ENCODE assay signal across 12 cellular contexts in the genomic region with DNA sequence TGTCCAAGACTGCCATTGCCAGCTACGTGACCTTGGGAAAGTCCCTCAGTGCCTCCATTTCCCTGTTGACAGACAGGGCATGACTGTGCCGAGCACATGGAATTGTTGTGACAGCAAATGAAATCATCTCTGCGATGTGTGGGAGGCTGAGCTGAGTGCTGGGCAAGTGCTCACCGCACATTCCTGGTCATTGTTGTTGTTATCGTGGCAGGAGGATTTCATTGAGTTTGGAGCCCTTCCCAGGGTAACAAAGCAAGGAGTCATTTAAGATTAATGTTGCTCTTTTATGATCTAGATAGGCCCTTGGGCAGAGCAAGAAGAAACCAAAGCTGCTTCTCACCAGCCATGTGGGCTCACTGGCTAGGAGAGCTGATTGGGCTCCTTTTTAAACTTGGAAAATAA. TPM values are rescaled to one million over a fixed set of nuclear protein-coding genes. Genes with fewer than 3 reads are reported as not detected.
DNase-seq lines count a peak whose midpoint lies in the region; ATAC-seq and TF ChIP-seq lines count a peak whose summit lies in the region.
"Had no signal": no experiment of that assay in that cellular context is flagged by ENCODE, and none has a peak within 500 bp of the region (broad histone marks: within the 10 kb centered on the region; RNA-seq: fewer than 3 reads in every experiment).

No MANE protein-coding gene starts in this region.

- H3K27me3 ChIP-seq in prostate gland (replicated peaks; ENCODE audit: insufficient read depth), result no peaks in the 10 kb centered on the region

- no peaks in the 10 kb centered on the region for H3K36me3 ChIP-seq in prostate gland

- in situ Hi-C loops in Caki2 (cut with HindIII; ENCODE audit: low pct_unique_long_range_greater_than_20kb, low sequenced_read_pairs), result no loop called here

- no peaks in the 10 kb centered on the region for H3K36me3 Mint-ChIP-seq in progenitor cell of endocrine pancreas (ENCODE audit: insufficient read depth)

- peak; percentile 85 for DNase-seq in Caki2 (ENCODE audit: low read depth)
- peak; percentile 93 for DNase-seq in fibroblast of peridontal ligament (ENCODE audit: extremely low read depth)
- DNase-seq in prostate gland (ENCODE audit: low spot score), result peak; percentile 71
- no peak for DNase-seq in cerebellum (ENCODE audit: low spot score)
- DNase-seq in progenitor cell of endocrine pancreas (ENCODE audit: low spot score, unreplicated experiment), result no peak
- DNase-seq: hypothalamus, NCI-H187, posterior cingulate gyrus had no signal

- TF ChIP-seq CTCF in prostate gland (IDR thresholded peaks at IDR 0.05), result no peak
- TF ChIP-seq CTCF in progenitor cell of endocrine pancreas (IDR thresholded peaks at IDR 0.05; ENCODE audit: unreplicated experiment), result no peak

- no peaks in the 10 kb centered on the region for H3K9me3 ChIP-seq in prostate gland

- H3K27ac Mint-ChIP-seq in progenitor cell of endocrine pancreas, result no peak overlapping the region
- H3K27ac Mint-ChIP-seq: stimulated activated naive CD8-positive, alpha-beta T cell treated with anti-CD3 and anti-CD28 coated beads, Interleukin-15, Interleukin-2, amounts not matched to agents 100 ng/mL and 50 ng/mL, for 24 hours had no signal

- intact Hi-C loops in prostate gland (cut with DNase I), result no loop called here

- H3K4me3 ChIP-seq in prostate gland, result no peak overlapping the region

- H3K27ac ChIP-seq in prostate gland, result peak overlapping the region; percentile 43 to 55

- H3K9me3 Mint-ChIP-seq in progenitor cell of endocrine pancreas (ENCODE audit: low read depth), result no peaks in the 10 kb centered on the region
- H3K9me3 Mint-ChIP-seq: stimulated activated naive CD8-positive, alpha-beta T cell treated with anti-CD3 and anti-CD28 coated beads, Interleukin-15, Interleukin-2, amounts not matched to agents 100 ng/mL and 50 ng/mL, for 24 hours had no signal

- no peak overlapping the region for H3K4me3 Mint-ChIP-seq in progenitor cell of endocrine pancreas (ENCODE audit: low read depth)
- H3K4me3 Mint-ChIP-seq: stimulated activated naive CD8-positive, alpha-beta T cell treated with anti-CD3 and anti-CD28 coated beads, Interleukin-15, Interleukin-2, amounts not matched to agents 100 ng/mL and 50 ng/mL, for 24 hours had no signal

- peaks cover 3% of the 10 kb centered on the region for H3K4me1 Mint-ChIP-seq in progenitor cell of endocrine pancreas (ENCODE audit: low read depth)

- TF ChIP-seq POLR2A in prostate gland (IDR thresholded peaks at IDR 0.05), result peak; percentile 11

- H3K27me3 Mint-ChIP-seq in progenitor cell of endocrine pancreas, result peaks cover 3% of the 10 kb centered on the region
- H3K27me3 Mint-ChIP-seq: stimulated activated naive CD8-positive, alpha-beta T cell treated with anti-CD3 and anti-CD28 coated beads, Interleukin-15, Interleukin-2, amounts not matched to agents 100 ng/mL and 50 ng/mL, for 24 hours had no signal

- ATAC-seq in SK-N-SH treated with all-trans-retinoic acid at 6 μM for 48 hours (peak; percentile 69), GM19397 (IDR thresholded peaks at IDR 0.05; ENCODE audit: unreplicated experiment) (no peak), HG03139 (IDR thresholded peaks at IDR 0.05; ENCODE audit: unreplicated experiment) (no peak)

- WGBS in prostate gland, result 17% methylated on average over 5 of the region's 5 CpGs

- no peaks in the 10 kb centered on the region for H3K4me1 ChIP-seq in prostate gland (replicated peaks)

TF ChIP-seq in SK-N-SH treated with all-trans-retinoic acid at 6 μM for 48 hours, 23 proteins besides CTCF, POLR2A, EP300 and RAD21:
- TF ChIP-seq ARNTL (CRISPR knock-in tag; IDR thresholded peaks at IDR 0.05; ENCODE audit: borderline replicate concordance, low read depth) (no peak), TOX (CRISPR knock-in tag; IDR thresholded peaks at IDR 0.05; ENCODE audit: borderline replicate concordance) (no peak), ZFP30 (CRISPR knock-in tag; IDR thresholded peaks at IDR 0.05) (no peak)
- TF ChIP-seq, protein P1, sequence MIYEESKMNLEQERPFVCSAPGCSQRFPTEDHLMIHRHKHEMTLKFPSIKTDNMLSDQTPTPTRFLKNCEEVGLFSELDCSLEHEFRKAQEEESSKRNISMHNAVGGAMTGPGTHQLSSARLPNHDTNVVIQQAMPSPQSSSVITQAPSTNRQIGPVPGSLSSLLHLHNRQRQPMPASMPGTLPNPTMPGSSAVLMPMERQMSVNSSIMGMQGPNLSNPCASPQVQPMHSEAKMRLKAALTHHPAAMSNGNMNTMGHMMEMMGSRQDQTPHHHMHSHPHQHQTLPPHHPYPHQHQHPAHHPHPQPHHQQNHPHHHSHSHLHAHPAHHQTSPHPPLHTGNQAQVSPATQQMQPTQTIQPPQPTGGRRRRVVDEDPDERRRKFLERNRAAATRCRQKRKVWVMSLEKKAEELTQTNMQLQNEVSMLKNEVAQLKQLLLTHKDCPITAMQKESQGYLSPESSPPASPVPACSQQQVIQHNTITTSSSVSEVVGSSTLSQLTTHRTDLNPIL (CRISPR knock-in tag; IDR thresholded peaks at IDR 0.05; ENCODE audit: low read depth), result no peak

RNA-seq across cellular contexts. Expression of a gene that starts 39.6 kb away (rescaled TPM):
- 0.07 and 0.43 TPM in 2 replicates for total RNA-seq in Caki2 (2014; rRNA removed; shearing (Covaris generic); ENCODE audit: low replicate concordance)
- total RNA-seq in prostate gland, result 10 to 100 TPM; 47.5 to 49.2 TPM
- 13.5 TPM for total RNA-seq in cerebellum
- total RNA-seq in progenitor cell of endocrine pancreas, result 9.3 and 9.8 TPM in 2 replicates

Comparison
In these comparisons a context has a peak if more than half of its experiments do, and no peak if none do; other contexts are left out.
1. DNase-seq: peak in Caki2 (single experiment), fibroblast of peridontal ligament (single experiment) and prostate gland (single experiment); none in cerebellum (single experiment) and progenitor cell of endocrine pancreas (single experiment).